Comparison of ENCODE assay signal across 8 cellular contexts in genomic region chr19:16627194-16627927, GRCh38. TPM values are rescaled to one million over a fixed set of nuclear protein-coding genes. Genes with fewer than 3 reads are reported as not detected.
A peak's percentile ranks its signal among the peaks of the same experiment; 100 is the strongest.
DNase-seq lines count a peak whose midpoint lies in the region; TF ChIP-seq lines count a peak whose summit lies in the region.

No MANE protein-coding gene starts in this region.

- H3K4me3 ChIP-seq in AG04449 (ENCODE audit: low read depth, low read length) (peak overlapping the region; percentile 88), GM23248 (peak overlapping the region; percentile 98), muscle layer of duodenum (ENCODE audit: low read depth in 1 of 2, low read length in 2 of 2) (peak overlapping the region; percentile 89 to 99)

- H3F3A ChIP-seq in GM23248 (ENCODE audit: insufficient read depth) = peaks cover 14% of the 10 kb centered on the region

- H3K4me2 ChIP-seq in GM23248 (ENCODE audit: unreplicated experiment) = peak overlapping the region; percentile 95

- H3K4me1 ChIP-seq in GM23248 (ENCODE audit: insufficient read depth) = peaks cover 8% of the 10 kb centered on the region
- H3K4me1 ChIP-seq in muscle layer of duodenum (ENCODE audit: control insufficient read depth in 1 of 2, insufficient read depth in 2 of 2, low read length in 2 of 2) = peaks cover 3 to 32% of the 10 kb centered on the region in 2 donors

- H3K36me3 ChIP-seq in GM23248 (ENCODE audit: low read depth) (no peaks in the 10 kb centered on the region), muscle layer of duodenum (ENCODE audit: control insufficient read depth in 1 of 2, insufficient read depth in 2 of 2, low read length in 2 of 2) (peaks cover 8 to 19% of the 10 kb centered on the region in 2 donors)

- TF ChIP-seq CTCF in AG04449 (IDR thresholded peaks at IDR 0.05; ENCODE audit: insufficient read depth, low read length, missing control alignments) = no peak
- TF ChIP-seq CTCF in GM10248 (IDR thresholded peaks at IDR 0.05; ENCODE audit: control extremely low read depth, extremely low read depth, low read depth, missing control alignments) = no peak

- H3K27me3 ChIP-seq in GM23248 (replicated peaks; ENCODE audit: insufficient read depth) (no peaks in the 10 kb centered on the region), muscle layer of duodenum (ENCODE audit: low read depth, low read length) (no peaks in the 10 kb centered on the region)

- in situ Hi-C loops in GM23248 (cut with MboI) = no loop called here

- H3K27ac ChIP-seq in GM23248 (peak overlapping the region; percentile 72), muscle layer of duodenum (ENCODE audit: low read length) (peak overlapping the region; percentile 87)

- peak overlapping the region; percentile 92 for H3K9ac ChIP-seq in GM23248

- peaks cover 70% of the 10 kb centered on the region for H3K79me2 ChIP-seq in GM23248 (ENCODE audit: insufficient read depth)

- DNase-seq in AG04449 (ENCODE audit: low read depth, low spot score) = no peak
- peak; percentile 51 for DNase-seq in GM23248
- DNase-seq in T-helper 22 cell (ENCODE audit: low read depth) = peak; percentile 4
- DNase-seq in effector CD8-positive, alpha-beta T cell (lab: John Stamatoyannopoulos, UW) = peak; percentile 6
- no peak for DNase-seq in islet precursor cell
- no peak for DNase-seq in NCI-H345 (lab: John Stamatoyannopoulos, UW)
- DNase-seq in GM10248 (ENCODE audit: extremely low spot score) = no peak

- 0 to 1% methylated on average over 28 to 51 of the region's 52 CpGs for WGBS in GM23248 (ENCODE audit: low coverage in 1 of 2, low lambda C conversion rate in 2 of 2, missing lambda C conversion rate in 2 of 2), 2 experiments

- H2AFZ ChIP-seq in GM23248 = peak overlapping the region; percentile 32

- peaks cover 26% of the 10 kb centered on the region; the same call in 1 of the 2 replicates for H4K20me1 ChIP-seq in GM23248 (ENCODE audit: insufficient read depth)

- no peaks in the 10 kb centered on the region for H3K9me2 ChIP-seq in GM23248 (ENCODE audit: insufficient read depth)

- H3K9me3 ChIP-seq in GM23248 (ENCODE audit: low read depth) = no peaks in the 10 kb centered on the region
- no peaks in the 10 kb centered on the region for H3K9me3 ChIP-seq in muscle layer of duodenum (ENCODE audit: control insufficient read depth in 1 of 2, low read length in 2 of 2)

- POLR2A ChIA-PET in AG04449 (lab: Yijun Ruan, JAX) = interaction anchor here (0.8 to 1.6 kb wide), 5 partner anchors 9 to 43 kb away, joined by 3 to 10 read pairs (median 4); partner anchors contain the start of gene SMIM7
- POLR2A ChIA-PET in GM10248 (lab: Yijun Ruan, JAX) = interaction anchor here (0.9 to 2.8 kb wide), 5 partner anchors 9 to 40 kb away, joined by 3 to 14 read pairs (median 6); partner anchors contain the start of genes SMIM7 and TMEM38A

- CTCF ChIA-PET in AG04449 (lab: Yijun Ruan, JAX) (interaction anchor here (1.2 kb wide), 1 partner anchor 19 kb away, joined by 3 read pairs; no protein-coding TSS in a partner anchor), GM10248 (lab: Yijun Ruan, JAX) (interaction anchor here (0.7 to 2.3 kb wide), 7 partner anchors 9 to 186 kb away, joined by 3 to 8 read pairs (median 4); no protein-coding TSS in a partner anchor)

RNA-seq across cellular contexts. Expression of gene MED26, which starts 0.6 kb away (rescaled TPM):
- total RNA-seq in GM23248 (2014; rRNA removed; shearing (Covaris generic)) = 6.2 and 6.7 TPM in 2 replicates
- polyA plus RNA-seq in GM23248 (2016; fragmentation: Nextera tagmentation; extraction: Ambion mirVana) = 3.3 and 4.4 TPM in 2 replicates

RNA-seq across cellular contexts. Expression of gene SMIM7, which starts 32.6 kb away (rescaled TPM):
- total RNA-seq in GM23248 (2014; rRNA removed; shearing (Covaris generic)) = 65.8 and 79.0 TPM in 2 replicates
- 89.9 and 92.9 TPM in 2 replicates for polyA plus RNA-seq in GM23248 (2016; fragmentation: Nextera tagmentation; extraction: Ambion mirVana)

RNA-seq across cellular contexts. Expression of gene TMEM38A, which starts 33.6 kb away (rescaled TPM):
- total RNA-seq in GM23248 (2014; rRNA removed; shearing (Covaris generic)) = 1.3 TPM in 1 of 2 replicates, not detected in the other
- 1.1 and 1.6 TPM in 2 replicates for polyA plus RNA-seq in GM23248 (2016; fragmentation: Nextera tagmentation; extraction: Ambion mirVana)

RNA-seq across cellular contexts. Expression of gene SLC35E1, which starts 55.1 kb away (rescaled TPM):
- 39.7 and 43.2 TPM in 2 replicates for total RNA-seq in GM23248 (2014; rRNA removed; shearing (Covaris generic))
- 35.7 and 38.8 TPM in 2 replicates for polyA plus RNA-seq in GM23248 (2016; fragmentation: Nextera tagmentation; extraction: Ambion mirVana)

Comparison
In these comparisons a context has a peak if more than half of its experiments do, and no peak if none do; other contexts are left out.
1. DNase-seq: peak in GM23248 (single experiment), T-helper 22 cell (single experiment) and effector CD8-positive, alpha-beta T cell (single experiment); none in AG04449 (single experiment), islet precursor cell (single experiment), NCI-H345 (single experiment) and GM10248 (single experiment).
2. Peak in every context shown above with its lines, with median percentiles within 50 percentile points of each other: H3K4me3 ChIP-seq.